In the genomic region with DNA sequence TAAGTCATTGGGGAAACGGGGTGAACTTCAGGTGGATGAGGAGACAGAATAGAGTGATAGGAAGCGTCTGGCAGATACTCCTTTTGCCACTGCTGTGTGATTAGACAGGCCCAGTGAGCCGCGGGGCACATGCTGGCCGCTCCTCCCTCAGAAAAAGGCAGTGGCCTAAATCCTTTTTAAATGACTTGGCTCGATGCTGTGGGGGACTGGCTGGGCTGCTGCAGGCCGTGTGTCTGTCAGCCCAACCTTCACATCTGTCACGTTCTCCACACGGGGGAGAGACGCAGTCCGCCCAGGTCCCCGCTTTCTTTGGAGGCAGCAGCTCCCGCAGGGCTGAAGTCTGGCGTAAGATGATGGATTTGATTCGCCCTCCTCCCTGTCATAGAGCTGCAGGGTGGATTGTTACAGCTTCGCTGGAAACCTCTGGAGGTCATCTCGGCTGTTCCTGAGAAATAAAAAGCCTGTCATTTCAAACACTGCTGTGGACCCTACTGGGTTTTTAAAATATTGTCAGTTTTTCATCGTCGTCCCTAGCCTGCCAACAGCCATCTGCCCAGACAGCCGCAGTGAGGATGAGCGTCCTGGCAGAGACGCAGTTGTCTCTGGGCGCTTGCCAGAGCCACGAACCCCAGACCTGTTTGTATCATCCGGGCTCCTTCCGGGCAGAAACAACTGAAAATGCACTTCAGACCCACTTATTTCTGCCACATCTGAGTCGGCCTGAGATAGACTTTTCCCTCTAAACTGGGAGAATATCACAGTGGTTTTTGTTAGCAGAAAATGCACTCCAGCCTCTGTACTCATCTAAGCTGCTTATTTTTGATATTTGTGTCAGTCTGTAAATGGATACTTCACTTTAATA, we compare ENCODE assay signal across 1 cellular context.
TF ChIP-seq lines count a peak whose summit lies in the region.

No MANE protein-coding gene starts in this region.

TF ChIP-seq in HepG2, 621 proteins besides CTCF, POLR2A, EP300 and RAD21:
- TF ChIP-seq ZNF614 (CRISPR knock-in tag; IDR thresholded peaks at IDR 0.05; ENCODE audit: borderline replicate concordance) (no peak), RBFOX2 (IDR thresholded peaks at IDR 0.05; ENCODE audit: low read depth, low read length) (peak; percentile 40), AGO2 (optimal IDR thresholded peaks at IDR 0.05; ENCODE audit: low read depth, low read length) (peak; percentile 75), ZNF629 (CRISPR knock-in tag; conservative IDR thresholded peaks at IDR 0.05) (no peak)
- TF ChIP-seq, protein P1, sequence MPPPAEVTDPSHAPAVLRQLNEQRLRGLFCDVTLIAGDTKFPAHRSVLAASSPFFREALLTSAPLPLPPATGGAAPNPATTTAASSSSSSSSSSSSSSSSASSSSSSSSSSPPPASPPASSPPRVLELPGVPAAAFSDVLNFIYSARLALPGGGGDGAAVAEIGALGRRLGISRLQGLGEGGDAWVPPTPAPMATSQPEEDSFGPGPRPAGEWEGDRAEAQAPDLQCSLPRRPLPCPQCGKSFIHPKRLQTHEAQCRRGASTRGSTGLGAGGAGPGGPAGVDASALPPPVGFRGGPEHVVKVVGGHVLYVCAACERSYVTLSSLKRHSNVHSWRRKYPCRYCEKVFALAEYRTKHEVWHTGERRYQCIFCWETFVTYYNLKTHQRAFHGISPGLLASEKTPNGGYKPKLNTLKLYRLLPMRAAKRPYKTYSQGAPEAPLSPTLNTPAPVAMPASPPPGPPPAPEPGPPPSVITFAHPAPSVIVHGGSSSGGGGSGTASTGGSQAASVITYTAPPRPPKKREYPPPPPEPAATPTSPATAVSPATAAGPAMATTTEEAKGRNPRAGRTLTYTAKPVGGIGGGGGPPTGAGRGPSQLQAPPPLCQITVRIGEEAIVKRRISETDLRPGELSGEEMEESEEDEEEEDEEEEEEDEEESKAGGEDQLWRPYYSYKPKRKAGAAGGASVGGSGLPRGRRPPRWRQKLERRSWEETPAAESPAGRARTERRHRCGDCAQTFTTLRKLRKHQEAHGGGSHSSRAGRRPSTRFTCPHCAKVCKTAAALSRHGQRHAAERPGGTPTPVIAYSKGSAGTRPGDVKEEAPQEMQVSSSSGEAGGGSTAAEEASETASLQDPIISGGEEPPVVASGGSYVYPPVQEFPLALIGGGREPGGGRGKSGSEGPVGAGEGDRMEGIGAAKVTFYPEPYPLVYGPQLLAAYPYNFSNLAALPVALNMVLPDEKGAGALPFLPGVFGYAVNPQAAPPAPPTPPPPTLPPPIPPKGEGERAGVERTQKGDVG (CRISPR knock-in tag; IDR thresholded peaks at IDR 0.05; ENCODE audit: borderline replicate concordance) = no peak
